Comparison of ENCODE assay signal across 1 cellular context in genomic region chr10:100715445-100716385, GRCh38.
TF ChIP-seq lines count a peak whose summit lies in the region.

No MANE protein-coding gene starts in this region.

TF ChIP-seq in GM23338, 12 proteins besides CTCF, POLR2A, EP300 and RAD21 (continued from another document):
- TF ChIP-seq ZNF462 (CRISPR knock-in tag; IDR thresholded peaks at IDR 0.05) (no peak), REST (IDR thresholded peaks at IDR 0.05; ENCODE audit: unreplicated experiment) (no peak), ZNF331 (CRISPR knock-in tag; IDR thresholded peaks at IDR 0.05; ENCODE audit: low read depth) (no peak), EZH2 (IDR thresholded peaks at IDR 0.05; ENCODE audit: low read depth, unreplicated experiment) (peak; percentile 74), ZNF114 (CRISPR knock-in tag; IDR thresholded peaks at IDR 0.05) (no peak), POLR2AphosphoS5 (IDR thresholded peaks at IDR 0.05; ENCODE audit: low read depth) (no peak), NANOG (IDR thresholded peaks at IDR 0.05; ENCODE audit: borderline replicate concordance) (no peak), CREB1 (CRISPR knock-in tag; IDR thresholded peaks at IDR 0.05; ENCODE audit: low read depth) (0 out of 2 replicates have a peak, but pooled peaks have one; percentile 11)
